23 cellular contexts compared by ENCODE assay signal in genomic region chr2:232306741-232307305, GRCh38.
DNase-seq lines count a peak whose midpoint lies in the region; ATAC-seq and TF ChIP-seq lines count a peak whose summit lies in the region.
"Had no signal": no experiment of that assay in that cellular context is flagged by ENCODE, and none has a peak within 500 bp of the region (broad histone marks: within the 10 kb centered on the region; RNA-seq: fewer than 3 reads in every experiment).

No MANE protein-coding gene starts in this region.

- H3K18ac ChIP-seq in H9 (ENCODE audit: insufficient read length, low read depth, low read length), result no peak overlapping the region

- H3K23me2 ChIP-seq in H9 (ENCODE audit: insufficient read length, low read depth, low read length, poor library complexity, severe bottlenecking), result no peaks in the 10 kb centered on the region

- no peak overlapping the region for H3K27ac ChIP-seq in H9 (ENCODE audit: insufficient read length, low read depth, low read length)
- peak overlapping the region; percentile 9 for H3K27ac ChIP-seq in neural cell (ENCODE audit: low read length)
- H3K27ac ChIP-seq: esophagus muscularis mucosa, RWPE1, transverse colon had no signal

- H4K8ac ChIP-seq in H9 (replicated peaks; ENCODE audit: insufficient read length, low read depth, low read length), result no peak overlapping the region

- H3K9me3 ChIP-seq in H9 (ENCODE audit: control insufficient read depth, low read depth, low read length) (no peaks in the 10 kb centered on the region), neural cell (ENCODE audit: low read length) (peaks cover 5% of the 10 kb centered on the region)
- H3K9me3 ChIP-seq: esophagus muscularis mucosa, transverse colon had no signal

- no peak overlapping the region for H2BK12ac ChIP-seq in H9 (ENCODE audit: insufficient read length, low read depth, low read length)

- no peak for TF ChIP-seq RAD21 in neural cell (conservative IDR thresholded peaks at IDR 0.05)

- H3K36me3 ChIP-seq in neural cell (ENCODE audit: insufficient read depth, low read length), result no peaks in the 10 kb centered on the region
- H3K36me3 ChIP-seq: transverse colon had no signal

- H3F3A ChIP-seq in neural cell (ENCODE audit: insufficient read depth, low read length, poor library complexity, severe bottlenecking), result no peaks in the 10 kb centered on the region

- H3K9ac ChIP-seq in H9 (ENCODE audit: extremely low read depth, insufficient read length, low read length) (no peak overlapping the region), neural cell (ENCODE audit: low read length) (no peak overlapping the region)

- TF ChIP-seq CTCF in CD14-positive monocyte (IDR thresholded peaks at IDR 0.05) (no peak), H9 (conservative IDR thresholded peaks at IDR 0.05) (no peak), neural cell (IDR thresholded peaks at IDR 0.05; ENCODE audit: poor library complexity, severe bottlenecking) (no peak)

- H3K56ac ChIP-seq in H9 (ENCODE audit: insufficient read length, low read depth, low read length), result no peak overlapping the region

- H3K79me2 ChIP-seq in H9 (ENCODE audit: insufficient read depth, low read length) (no peaks in the 10 kb centered on the region), neural cell (replicated peaks; ENCODE audit: insufficient read depth, low read length) (no peaks in the 10 kb centered on the region)

- H3K9me3 Mint-ChIP-seq in CD14-positive monocyte (peaks cover under 1 to 8% (median 4%) of the 10 kb centered on the region in 7 donors), H9 (no peaks in the 10 kb centered on the region)
- peaks cover 6% of the 10 kb centered on the region for H3K9me3 Mint-ChIP-seq in activated naive CD8-positive, alpha-beta T cell treated with anti-CD3 and anti-CD28 coated beads, Interleukin-2, amount 50 U/mL, for 24 hours

- H2AFZ ChIP-seq in H9 (ENCODE audit: low read length) (no peak overlapping the region), neural cell (ENCODE audit: low read depth, low read length) (no peak overlapping the region)

- no peak overlapping the region for H2BK120ac ChIP-seq in H9 (ENCODE audit: low read depth, low read length, poor library complexity, severe bottlenecking)

- no peak for ATAC-seq in activated naive CD8-positive, alpha-beta T cell treated with anti-CD3 and anti-CD28 coated beads, Interleukin-2, amount 50 U/mL, for 24 hours
- no peak for ATAC-seq in GM19452 (IDR thresholded peaks at IDR 0.05; ENCODE audit: unreplicated experiment)
- ATAC-seq: left cardiac atrium had no signal

- H3K4me3 ChIP-seq in neural cell (ENCODE audit: low read length), result no peak overlapping the region
- H3K4me3 ChIP-seq: esophagus muscularis mucosa, transverse colon had no signal

- H2BK5ac ChIP-seq in H9 (ENCODE audit: insufficient read length, low read length), result no peak overlapping the region

- no peaks in the 10 kb centered on the region for H3K9me2 ChIP-seq in neural cell (ENCODE audit: insufficient read depth, low read length)

- H3K4me1 ChIP-seq in H9 (ENCODE audit: insufficient read depth, low read length), result no peaks in the 10 kb centered on the region
- H3K4me1 ChIP-seq: esophagus muscularis mucosa, transverse colon had no signal

- no peak overlapping the region for H3T11ph ChIP-seq in H9 (ENCODE audit: low read length)

- H3K27me3 ChIP-seq in H9 (ENCODE audit: insufficient read depth, low read length) (no peaks in the 10 kb centered on the region), neural cell (ENCODE audit: insufficient read depth, low read depth, low read length) (no peaks in the 10 kb centered on the region)
- H3K27me3 ChIP-seq: esophagus muscularis mucosa, transverse colon had no signal

- H3K36me3 Mint-ChIP-seq in CD14-positive monocyte (peaks cover 36 to 51% of the 10 kb centered on the region in 2 donors), H9 (ENCODE audit: insufficient read depth in 1 of 3, low read depth in 3 of 3) (no peaks in the 10 kb centered on the region)
- peaks cover 17% of the 10 kb centered on the region for H3K36me3 Mint-ChIP-seq in activated naive CD8-positive, alpha-beta T cell treated with anti-CD3 and anti-CD28 coated beads, Interleukin-2, amount 50 U/mL, for 24 hours (ENCODE audit: low read depth)

- no CpG with 5 or more reads among the region's 7 CpGs for WGBS in H9 (ENCODE audit: extremely low coverage, insufficient read length, low lambda C conversion rate)

- H3K27ac Mint-ChIP-seq in CD14-positive monocyte (peak overlapping the region in 3 of 7 donors; percentile 3 to 66 (median 32)), H9 (peak overlapping the region in 2 of 3 experiments; percentile 0 to 12; a peak in 1 of 7 replicates)
- peak overlapping the region; percentile 66 for H3K27ac Mint-ChIP-seq in activated naive CD8-positive, alpha-beta T cell treated with anti-CD3 and anti-CD28 coated beads, Interleukin-2, amount 50 U/mL, for 24 hours
- H3K27ac Mint-ChIP-seq: dendritic cell treated with granulocyte-macrophage colony-stimulating factor and Interleukin-4, amounts not matched to agents 40 ng/mL and 50 ng/mL, for 4 days; HFFc6 had no signal

- H3K27me3 Mint-ChIP-seq in CD14-positive monocyte (ENCODE audit: low read depth in 3 of 3) (peaks cover 0 to 6% (median 1%) of the 10 kb centered on the region in 3 donors), H9 (ENCODE audit: low read depth) (no peaks in the 10 kb centered on the region)
- H3K27me3 Mint-ChIP-seq in activated naive CD8-positive, alpha-beta T cell treated with anti-CD3 and anti-CD28 coated beads, Interleukin-2, amount 50 U/mL, for 24 hours, result no peaks in the 10 kb centered on the region
- H3K27me3 Mint-ChIP-seq: dendritic cell treated with granulocyte-macrophage colony-stimulating factor and Interleukin-4, amounts not matched to agents 40 ng/mL and 50 ng/mL, for 4 days had no signal

- H3K79me1 ChIP-seq in H9 (ENCODE audit: insufficient read depth, low read depth, low read length, poor library complexity, severe bottlenecking), result no peaks in the 10 kb centered on the region

- H3K4ac ChIP-seq in H9 (ENCODE audit: low read depth, low read length), result no peak overlapping the region

- no peak overlapping the region for H4K91ac ChIP-seq in H9 (ENCODE audit: insufficient read length, low read depth, low read length)

- DNase-seq in CD14-positive monocyte (ENCODE audit: low spot score) (peak; percentile 14), H9 (no peak), mesenteric fat pad (ENCODE audit: low spot score) (no peak)
- DNase-seq in activated naive CD8-positive, alpha-beta T cell treated with anti-CD3 and anti-CD28 coated beads, Interleukin-2, amount 50 U/mL, for 24 hours, result no peak
- no peak for DNase-seq in stimulated activated CD4-positive, alpha-beta T cell treated with anti-CD3 and anti-CD28 coated beads, Interleukin-4, amount 100 ng/mL, for 1 hour
- DNase-seq: activated naive CD4-positive, alpha-beta T cell treated with anti-CD3 and anti-CD28 coated beads, Interleukin-2, amount 50 U/mL, for 16 hours; aorta; C1 segment of cervical spinal cord; foreskin melanocyte; HFFc6; KG1; left cardiac atrium; MM.1S; NCI-H1417; NCI-H446; NCI-H774; T-helper 1 cell; transverse colon had no signal

- no peak for TF ChIP-seq EP300 in neural cell (conservative IDR thresholded peaks at IDR 0.05; ENCODE audit: poor library complexity, severe bottlenecking)

- peaks cover 2% of the 10 kb centered on the region for H3K4me1 Mint-ChIP-seq in CD14-positive monocyte
- H3K4me1 Mint-ChIP-seq in H9, result peaks cover 3 to 10% of the 10 kb centered on the region in 2 experiments; a peak in 2 of 4 replicates
- H3K4me1 Mint-ChIP-seq in activated naive CD8-positive, alpha-beta T cell treated with anti-CD3 and anti-CD28 coated beads, Interleukin-2, amount 50 U/mL, for 24 hours, result peaks cover 46% of the 10 kb centered on the region

- H2BK20ac ChIP-seq in H9 (ENCODE audit: low read depth, low read length, poor library complexity, severe bottlenecking), result no peak overlapping the region

- intact Hi-C loops in CD14-positive monocyte (cut with micrococcal nuclease), result no loop called here

- H4K20me1 ChIP-seq in H9 (ENCODE audit: control insufficient read depth, insufficient read depth, insufficient read length) (no peaks in the 10 kb centered on the region), neural cell (ENCODE audit: insufficient read depth) (no peaks in the 10 kb centered on the region)

- H2BK15ac ChIP-seq in H9 (ENCODE audit: low read depth, low read length), result no peak overlapping the region

- H3K4me2 ChIP-seq in H9 (ENCODE audit: insufficient read depth, insufficient read length, low read length) (no peak overlapping the region), neural cell (ENCODE audit: low read length) (no peak overlapping the region)

- no peak overlapping the region for H4K5ac ChIP-seq in H9 (ENCODE audit: insufficient read length, low read depth, low read length)

- H3K14ac ChIP-seq in H9 (ENCODE audit: insufficient read depth, low read length), result no peak overlapping the region

- no peak overlapping the region for H3K4me3 Mint-ChIP-seq in CD14-positive monocyte
- no peak overlapping the region for H3K4me3 Mint-ChIP-seq in H9
- no peak overlapping the region for H3K4me3 Mint-ChIP-seq in activated naive CD8-positive, alpha-beta T cell treated with anti-CD3 and anti-CD28 coated beads, Interleukin-2, amount 50 U/mL, for 24 hours
- H3K4me3 Mint-ChIP-seq: dendritic cell treated with granulocyte-macrophage colony-stimulating factor and Interleukin-4, amounts not matched to agents 40 ng/mL and 50 ng/mL, for 4 days; HFFc6 had no signal

- no peak overlapping the region for H2AK5ac ChIP-seq in H9 (ENCODE audit: insufficient read length, low read length)

- no peak overlapping the region for H3K23ac ChIP-seq in H9 (ENCODE audit: insufficient read length, low read depth, low read length)
